Comparison of ENCODE assay signal across 8 cellular contexts in genomic region chr17:34979650-34980352, GRCh38. TPM values are rescaled to one million over a fixed set of nuclear protein-coding genes. Genes with fewer than 3 reads are reported as not detected.
DNase-seq lines count a peak whose midpoint lies in the region; TF ChIP-seq lines count a peak whose summit lies in the region.

No MANE protein-coding gene starts in this region.

- peaks cover 22 to 46% (median 40%) of the 10 kb centered on the region in 4 donors for H3K4me1 ChIP-seq in esophagus muscularis mucosa
- H3K4me1 ChIP-seq in rectal smooth muscle tissue (ENCODE audit: control insufficient read depth, insufficient read depth, low read length), result peaks cover 20% of the 10 kb centered on the region

- no peak for TF ChIP-seq EP300 in esophagus muscularis mucosa (IDR thresholded peaks at IDR 0.05)

- H3K27me3 ChIP-seq in esophagus muscularis mucosa (no peaks in the 10 kb centered on the region), rectal smooth muscle tissue (ENCODE audit: control insufficient read depth, insufficient read depth, low read length) (no peaks in the 10 kb centered on the region)

- intact Hi-C loops in esophagus muscularis mucosa (cut with DNase I), result loop anchor here (2.0 to 10.0 kb wide), 2 partner anchors 109 to 265 kb away; partner anchors contain the start of gene SLFN5

- H3K36me3 ChIP-seq in esophagus muscularis mucosa (peaks cover 0 to 13% (median 6%) of the 10 kb centered on the region in 4 donors), rectal smooth muscle tissue (ENCODE audit: control insufficient read depth, insufficient read depth, low read length) (no peaks in the 10 kb centered on the region)

- H3K27ac ChIP-seq in esophagus muscularis mucosa (replicated peaks in 1 of 4) (peak overlapping the region; percentile 95 to 100 (median 100)), rectal smooth muscle tissue (ENCODE audit: low read depth, low read length) (peak overlapping the region; percentile 98)

- TF ChIP-seq CTCF in esophagus muscularis mucosa (IDR thresholded peaks at IDR 0.05), result no peak

- peak overlapping the region; percentile 16 for H3K9ac ChIP-seq in rectal smooth muscle tissue (ENCODE audit: low read length)

- H3K4me3 ChIP-seq in esophagus muscularis mucosa, result peak overlapping the region; percentile 83 to 95 (median 92)
- H3K4me3 ChIP-seq in rectal smooth muscle tissue (ENCODE audit: low read length), result peak overlapping the region; percentile 78

- H3K9me3 ChIP-seq in esophagus muscularis mucosa, result no peaks in the 10 kb centered on the region

- DNase-seq in DMS53 (lab: John Stamatoyannopoulos, UW) (peak; percentile 13), DMS53 treated with DMSO at 0.1 percent for 48 hours (lab: John Stamatoyannopoulos, UW; ENCODE audit: unreplicated experiment) (no peak), RPMI8226 (peak; percentile 4), esophagus muscularis mucosa (ENCODE audit: extremely low spot score) (no peak), NCI-H2196 (lab: John Stamatoyannopoulos, UW; ENCODE audit: unreplicated experiment) (no peak), NCI-H1105 treated with DMSO at 0.1 percent for 48 hours (lab: John Stamatoyannopoulos, UW) (no peak), NCI-H1694 (lab: John Stamatoyannopoulos, UW) (no peak)

- WGBS in esophagus muscularis mucosa, result 26% methylated on average over 12 of the region's 15 CpGs

- TF ChIP-seq POLR2A in esophagus muscularis mucosa (IDR thresholded peaks at IDR 0.05; ENCODE audit: low read depth), result no peak

RNA-seq across cellular contexts. Expression of gene LIG3, which starts 0.5 kb away (rescaled TPM):
- total RNA-seq in esophagus muscularis mucosa, result 10 to 100 TPM; 24.7 to 50.7 (median 32.1) TPM

RNA-seq across cellular contexts. Expression of gene ZNF830, which starts 18.5 kb away (rescaled TPM):
- 10 to 100 TPM; 10.8 to 16.6 (median 12.6) TPM for total RNA-seq in esophagus muscularis mucosa

RNA-seq across cellular contexts. Expression of gene CCT6B, which starts 18.5 kb away (rescaled TPM):
- 1 to 10 TPM; 2.6 to 5.8 (median 4.5) TPM for total RNA-seq in esophagus muscularis mucosa

Comparison
In these comparisons a context has a peak if more than half of its experiments do, and no peak if none do; other contexts are left out.
1. DNase-seq: peak in DMS53 (single experiment) and RPMI8226 (single experiment); none in DMS53 treated with DMSO at 0.1 percent for 48 hours (single experiment), esophagus muscularis mucosa (single experiment), NCI-H2196 (single experiment), NCI-H1105 treated with DMSO at 0.1 percent for 48 hours (single experiment) and NCI-H1694 (single experiment).